Comparison of ENCODE assay signal across 9 cellular contexts in the genomic region with DNA sequence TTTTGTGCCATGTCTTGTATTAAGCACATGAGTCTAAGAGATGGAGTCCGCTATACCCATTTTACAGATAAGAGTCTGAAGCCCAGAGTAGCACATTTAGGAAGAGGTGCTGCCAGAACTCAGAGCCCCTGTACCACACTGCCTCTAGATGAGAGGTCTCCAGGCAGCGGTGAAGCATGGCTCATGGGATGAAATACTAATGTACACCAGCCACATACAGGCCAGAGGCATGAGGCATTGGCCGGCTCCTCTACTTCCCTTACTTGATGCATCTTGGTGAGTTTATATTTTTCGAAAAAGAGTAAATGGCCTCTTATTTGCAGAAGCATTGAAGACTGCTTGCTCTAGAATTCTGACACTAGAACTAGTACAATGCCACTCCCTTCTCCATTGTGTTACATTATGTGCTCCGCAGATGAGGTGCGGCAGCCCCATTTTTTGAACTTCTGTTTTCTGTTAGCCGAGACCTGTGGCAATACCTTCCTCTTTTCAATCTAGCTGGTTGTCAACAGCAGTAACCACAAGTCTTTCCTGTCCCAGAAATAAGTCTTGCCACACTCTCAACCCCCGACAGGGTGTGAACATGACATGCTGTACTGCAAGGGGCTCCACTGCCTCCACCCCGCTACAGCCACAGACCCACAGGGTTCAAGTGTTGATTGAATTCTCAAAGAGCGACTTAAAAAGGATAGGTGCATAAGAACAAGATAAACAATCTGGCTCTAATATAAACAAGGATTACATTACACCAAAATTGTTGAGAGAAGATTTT.
A peak's percentile ranks its signal among the peaks of the same experiment; 100 is the strongest.
DNase-seq lines count a peak whose midpoint lies in the region; ATAC-seq, FAIRE-seq and TF ChIP-seq lines count a peak whose summit lies in the region.
"Had no signal": no experiment of that assay in that cellular context is flagged by ENCODE, and none has a peak within 500 bp of the region (broad histone marks: within the 10 kb centered on the region; RNA-seq: fewer than 3 reads in every experiment).

No MANE protein-coding gene starts in this region.

- DNase-seq in T-helper 9 cell (peak; percentile 60), pancreas (peak in 1 of 6 donors; percentile 55), NCI-H2081 treated with DMSO at 0.1 percent for 48 hours (lab: John Stamatoyannopoulos, UW) (no peak), mesenteric fat pad (ENCODE audit: low spot score) (no peak), HCEC 1CT (no peak)
- peak; percentile 91 for DNase-seq in central memory CD4-positive, alpha-beta T cell

- no peak for FAIRE-seq in pancreas (lab: Jason Lieb, UNC)
- FAIRE-seq: islet of Langerhans had no signal

- no peak for TF ChIP-seq CTCF in pancreas (IDR thresholded peaks at IDR 0.05)

- peaks cover 0 to 10% (median 0%) of the 10 kb centered on the region in 3 donors for H3K4me1 ChIP-seq in pancreas

- no peaks in the 10 kb centered on the region for H3K27me3 ChIP-seq in pancreas

- no peak overlapping the region for H3K4me3 ChIP-seq in pancreas

- H3K27ac ChIP-seq in pancreas: peak overlapping the region in 1 of 4 donors; percentile 15

- H3K9me3 ChIP-seq in pancreas: no peaks in the 10 kb centered on the region

- ATAC-seq in GM19023 (IDR thresholded peaks at IDR 0.05; ENCODE audit: unreplicated experiment) (peak; percentile 57), HG03095 (IDR thresholded peaks at IDR 0.05; ENCODE audit: unreplicated experiment) (peak; percentile 65), pancreas (peak in 3 of 4 donors; percentile 14 to 46 (median 41))

- H3K36me3 ChIP-seq in pancreas: no peaks in the 10 kb centered on the region

- intact Hi-C loops in pancreas (cut with DNase I): no loop called here

- WGBS in pancreas, 2 donors: 72 to 73% methylated on average over 10 of the region's 10 CpGs

Comparison
In these comparisons a context has a peak if more than half of its experiments do, and no peak if none do; other contexts are left out.
1. DNase-seq: peak in T-helper 9 cell (single experiment) and central memory CD4-positive, alpha-beta T cell (single experiment); none in NCI-H2081 treated with DMSO at 0.1 percent for 48 hours (single experiment), mesenteric fat pad (single experiment) and HCEC 1CT (single experiment).
2. Peak in every context shown above with its lines, with median percentiles within 50 percentile points of each other: ATAC-seq.